15 cellular contexts compared by ENCODE assay signal in genomic region chr9:91405343-91406077, GRCh38.
"Had no signal": no experiment of that assay in that cellular context is flagged by ENCODE, and none has a peak within 500 bp of the region (broad histone marks: within the 10 kb centered on the region; RNA-seq: fewer than 3 reads in every experiment).

No MANE protein-coding gene starts in this region.

- DNase-seq: anterior cingulate cortex; effector CD4-positive, alpha-beta T cell; gastrocnemius medialis; kidney; spleen; stimulated activated naive B cell treated with anti-CD40 and anti-IgM and Interleukin-4, amounts not matched to agents 10 μg/mL and 1 μg/mL and 100 μg/mL, for 72 hours; T-helper 17 cell; upper lobe of right lung had no signal

- H3K4me1 Mint-ChIP-seq: brain had no signal

- H3K27ac ChIP-seq: coronary artery, gastrocnemius medialis, spleen, upper lobe of right lung had no signal

- H3K4me3 Mint-ChIP-seq: brain; central memory CD8-positive, alpha-beta T cell; natural killer cell treated with Interleukin-12 subunit alpha and Interleukin-12 subunit beta and Interleukin-15 and Interleukin-18, amount 100 ng/mL, for 72 hours; stimulated activated naive B cell treated with anti-CD40 and anti-IgM and Interleukin-4, amounts not matched to agents 10 μg/mL and 1 μg/mL and 100 μg/mL, for 72 hours; T-helper 17 cell had no signal

- ATAC-seq: activated CD4-positive, CD25-positive, alpha-beta regulatory T cell treated with anti-CD3 and anti-CD28 coated beads, Interleukin-2, amount 50 U/mL, for 24 hours; gastrocnemius medialis; left lobe of liver; natural killer cell treated with Interleukin-12 subunit alpha and Interleukin-12 subunit beta and Interleukin-15 and Interleukin-18, amount 100 ng/mL, for 72 hours; T-helper 17 cell; upper lobe of right lung had no signal

- H3K27me3 Mint-ChIP-seq: natural killer cell treated with Interleukin-12 subunit alpha and Interleukin-12 subunit beta and Interleukin-15 and Interleukin-18, amount 100 ng/mL, for 72 hours had no signal

- H3K9me3 ChIP-seq: gastrocnemius medialis, spleen, upper lobe of right lung had no signal

- H3K9me3 Mint-ChIP-seq: brain; central memory CD8-positive, alpha-beta T cell; natural killer cell treated with Interleukin-12 subunit alpha and Interleukin-12 subunit beta and Interleukin-15 and Interleukin-18, amount 100 ng/mL, for 72 hours had no signal

- H3K27ac Mint-ChIP-seq: T-helper 17 cell had no signal

- H3K27me3 ChIP-seq: gastrocnemius medialis, spleen, upper lobe of right lung had no signal

- H3K4me3 ChIP-seq: coronary artery, gastrocnemius medialis, lung, spleen, upper lobe of right lung had no signal
